In the genomic region with DNA sequence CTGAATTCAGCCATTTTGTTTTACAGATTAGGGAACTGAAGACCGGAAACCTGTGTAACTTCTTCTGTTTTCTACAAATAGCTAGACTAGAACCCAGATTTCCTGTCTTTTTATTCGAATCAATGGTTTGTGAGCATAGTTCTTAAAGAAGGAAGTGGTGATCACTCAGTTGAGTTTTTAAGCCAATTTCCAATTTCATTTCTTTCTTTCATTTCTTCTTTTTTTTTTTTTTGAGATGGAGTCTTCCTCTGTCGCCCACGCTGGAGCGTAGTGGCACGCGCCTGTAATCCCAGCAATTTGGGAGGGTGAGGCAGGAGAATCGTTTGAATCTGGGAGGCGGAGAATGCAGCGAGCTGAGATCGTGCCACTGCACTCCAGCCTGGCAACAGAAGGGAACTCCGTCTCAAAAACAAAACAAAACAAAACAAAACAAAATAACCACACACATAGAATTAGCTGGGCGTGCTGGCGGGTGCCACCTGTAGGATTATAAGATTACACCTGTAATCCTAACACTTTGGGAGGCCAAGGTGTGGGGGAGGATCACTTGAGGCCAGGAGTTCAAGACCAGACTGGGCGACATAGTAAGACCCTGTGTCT, we compare ENCODE assay signal across 1 cellular context.
TF ChIP-seq lines count a peak whose summit lies in the region.

No MANE protein-coding gene starts in this region.

TF ChIP-seq in GM12878, 131 proteins besides CTCF, POLR2A, EP300 and RAD21 (continued from another document and continues in another):
- TF ChIP-seq, protein P1, sequence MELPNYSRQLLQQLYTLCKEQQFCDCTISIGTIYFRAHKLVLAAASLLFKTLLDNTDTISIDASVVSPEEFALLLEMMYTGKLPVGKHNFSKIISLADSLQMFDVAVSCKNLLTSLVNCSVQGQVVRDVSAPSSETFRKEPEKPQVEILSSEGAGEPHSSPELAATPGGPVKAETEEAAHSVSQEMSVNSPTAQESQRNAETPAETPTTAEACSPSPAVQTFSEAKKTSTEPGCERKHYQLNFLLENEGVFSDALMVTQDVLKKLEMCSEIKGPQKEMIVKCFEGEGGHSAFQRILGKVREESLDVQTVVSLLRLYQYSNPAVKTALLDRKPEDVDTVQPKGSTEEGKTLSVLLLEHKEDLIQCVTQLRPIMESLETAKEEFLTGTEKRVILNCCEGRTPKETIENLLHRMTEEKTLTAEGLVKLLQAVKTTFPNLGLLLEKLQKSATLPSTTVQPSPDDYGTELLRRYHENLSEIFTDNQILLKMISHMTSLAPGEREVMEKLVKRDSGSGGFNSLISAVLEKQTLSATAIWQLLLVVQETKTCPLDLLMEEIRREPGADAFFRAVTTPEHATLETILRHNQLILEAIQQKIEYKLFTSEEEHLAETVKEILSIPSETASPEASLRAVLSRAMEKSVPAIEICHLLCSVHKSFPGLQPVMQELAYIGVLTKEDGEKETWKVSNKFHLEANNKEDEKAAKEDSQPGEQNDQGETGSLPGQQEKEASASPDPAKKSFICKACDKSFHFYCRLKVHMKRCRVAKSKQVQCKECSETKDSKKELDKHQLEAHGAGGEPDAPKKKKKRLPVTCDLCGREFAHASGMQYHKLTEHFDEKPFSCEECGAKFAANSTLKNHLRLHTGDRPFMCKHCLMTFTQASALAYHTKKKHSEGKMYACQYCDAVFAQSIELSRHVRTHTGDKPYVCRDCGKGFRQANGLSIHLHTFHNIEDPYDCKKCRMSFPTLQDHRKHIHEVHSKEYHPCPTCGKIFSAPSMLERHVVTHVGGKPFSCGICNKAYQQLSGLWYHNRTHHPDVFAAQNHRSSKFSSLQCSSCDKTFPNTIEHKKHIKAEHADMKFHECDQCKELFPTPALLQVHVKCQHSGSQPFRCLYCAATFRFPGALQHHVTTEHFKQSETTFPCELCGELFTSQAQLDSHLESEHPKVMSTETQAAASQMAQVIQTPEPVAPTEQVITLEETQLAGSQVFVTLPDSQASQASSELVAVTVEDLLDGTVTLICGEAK (IDR thresholded peaks at IDR 0.05; ENCODE audit: borderline replicate concordance), result 0 out of 2 replicates have a peak, but pooled peaks have one; percentile 48
- TF ChIP-seq ZNF622 (IDR thresholded peaks at IDR 0.05), result no peak
- TF ChIP-seq MYB (IDR thresholded peaks at IDR 0.05; ENCODE audit: borderline replicate concordance, low read depth, low read length), result no peak
- TF ChIP-seq GATAD2B (conservative IDR thresholded peaks at IDR 0.05; ENCODE audit: low read depth), result peak; percentile 34; the same call in 1 of the 2 replicates
- peak; percentile 75; the same call in 1 of the 2 replicates for TF ChIP-seq ASH2L (IDR thresholded peaks at IDR 0.05; ENCODE audit: borderline replicate concordance, low read depth)
- no peak for TF ChIP-seq HCFC1 (IDR thresholded peaks at IDR 0.05; ENCODE audit: low read length)
- 0 out of 2 replicates have a peak, but pooled peaks have one; percentile 29 for TF ChIP-seq YBX1 (IDR thresholded peaks at IDR 0.05)
- no peak for TF ChIP-seq STAT1 (conservative IDR thresholded peaks at IDR 0.05)
- TF ChIP-seq CREB1 (IDR thresholded peaks at IDR 0.05; ENCODE audit: low read depth), result peak; percentile 56
- TF ChIP-seq, protein P2, sequence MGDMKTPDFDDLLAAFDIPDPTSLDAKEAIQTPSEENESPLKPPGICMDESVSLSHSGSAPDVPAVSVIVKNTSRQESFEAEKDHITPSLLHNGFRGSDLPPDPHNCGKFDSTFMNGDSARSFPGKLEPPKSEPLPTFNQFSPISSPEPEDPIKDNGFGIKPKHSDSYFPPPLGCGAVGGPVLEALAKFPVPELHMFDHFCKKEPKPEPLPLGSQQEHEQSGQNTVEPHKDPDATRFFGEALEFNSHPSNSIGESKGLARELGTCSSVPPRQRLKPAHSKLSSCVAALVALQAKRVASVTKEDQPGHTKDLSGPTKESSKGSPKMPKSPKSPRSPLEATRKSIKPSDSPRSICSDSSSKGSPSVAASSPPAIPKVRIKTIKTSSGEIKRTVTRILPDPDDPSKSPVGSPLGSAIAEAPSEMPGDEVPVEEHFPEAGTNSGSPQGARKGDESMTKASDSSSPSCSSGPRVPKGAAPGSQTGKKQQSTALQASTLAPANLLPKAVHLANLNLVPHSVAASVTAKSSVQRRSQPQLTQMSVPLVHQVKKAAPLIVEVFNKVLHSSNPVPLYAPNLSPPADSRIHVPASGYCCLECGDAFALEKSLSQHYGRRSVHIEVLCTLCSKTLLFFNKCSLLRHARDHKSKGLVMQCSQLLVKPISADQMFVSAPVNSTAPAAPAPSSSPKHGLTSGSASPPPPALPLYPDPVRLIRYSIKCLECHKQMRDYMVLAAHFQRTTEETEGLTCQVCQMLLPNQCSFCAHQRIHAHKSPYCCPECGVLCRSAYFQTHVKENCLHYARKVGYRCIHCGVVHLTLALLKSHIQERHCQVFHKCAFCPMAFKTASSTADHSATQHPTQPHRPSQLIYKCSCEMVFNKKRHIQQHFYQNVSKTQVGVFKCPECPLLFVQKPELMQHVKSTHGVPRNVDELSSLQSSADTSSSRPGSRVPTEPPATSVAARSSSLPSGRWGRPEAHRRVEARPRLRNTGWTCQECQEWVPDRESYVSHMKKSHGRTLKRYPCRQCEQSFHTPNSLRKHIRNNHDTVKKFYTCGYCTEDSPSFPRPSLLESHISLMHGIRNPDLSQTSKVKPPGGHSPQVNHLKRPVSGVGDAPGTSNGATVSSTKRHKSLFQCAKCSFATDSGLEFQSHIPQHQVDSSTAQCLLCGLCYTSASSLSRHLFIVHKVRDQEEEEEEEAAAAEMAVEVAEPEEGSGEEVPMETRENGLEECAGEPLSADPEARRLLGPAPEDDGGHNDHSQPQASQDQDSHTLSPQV (IDR thresholded peaks at IDR 0.05), result no peak
- no peak for TF ChIP-seq POLR2AphosphoS2 (IDR thresholded peaks at IDR 0.05; ENCODE audit: low read depth, low read length)
- no peak for TF ChIP-seq MXI1 (IDR thresholded peaks at IDR 0.05; ENCODE audit: low read depth, low read length)
- no peak for TF ChIP-seq USF2 (IDR thresholded peaks at IDR 0.05; ENCODE audit: borderline replicate concordance, low read depth, low read length)
- peak; percentile 81 for TF ChIP-seq ZNF384 (IDR thresholded peaks at IDR 0.05; ENCODE audit: borderline replicate concordance, low read depth, low read length)
- TF ChIP-seq PML (IDR thresholded peaks at IDR 0.05; ENCODE audit: low read length), result peak; percentile 66; the same call in 1 of the 2 replicates
- TF ChIP-seq HDGF (IDR thresholded peaks at IDR 0.05), result peak; percentile 80
- TF ChIP-seq CBFB (IDR thresholded peaks at IDR 0.05; ENCODE audit: low read depth), result peak; percentile 18; the same call in 1 of the 2 replicates
- TF ChIP-seq ZNF207 (IDR thresholded peaks at IDR 0.05; ENCODE audit: borderline replicate concordance), result peak; percentile 39; the same call in 1 of the 2 replicates
- no peak for TF ChIP-seq SMAD5 (IDR thresholded peaks at IDR 0.05; ENCODE audit: low read depth)
- peak; percentile 77 for TF ChIP-seq MTA2 (IDR thresholded peaks at IDR 0.05; ENCODE audit: low read depth)
- TF ChIP-seq JUNB (IDR thresholded peaks at IDR 0.05), result peak; percentile 14; the same call in 1 of the 2 replicates
- TF ChIP-seq NR2C1 (IDR thresholded peaks at IDR 0.05), result 0 out of 2 replicates have a peak, but pooled peaks have one; percentile 35
- TF ChIP-seq RB1 (IDR thresholded peaks at IDR 0.05; ENCODE audit: borderline replicate concordance), result peak; percentile 42; the same call in 1 of the 2 replicates
- TF ChIP-seq, protein P3, sequence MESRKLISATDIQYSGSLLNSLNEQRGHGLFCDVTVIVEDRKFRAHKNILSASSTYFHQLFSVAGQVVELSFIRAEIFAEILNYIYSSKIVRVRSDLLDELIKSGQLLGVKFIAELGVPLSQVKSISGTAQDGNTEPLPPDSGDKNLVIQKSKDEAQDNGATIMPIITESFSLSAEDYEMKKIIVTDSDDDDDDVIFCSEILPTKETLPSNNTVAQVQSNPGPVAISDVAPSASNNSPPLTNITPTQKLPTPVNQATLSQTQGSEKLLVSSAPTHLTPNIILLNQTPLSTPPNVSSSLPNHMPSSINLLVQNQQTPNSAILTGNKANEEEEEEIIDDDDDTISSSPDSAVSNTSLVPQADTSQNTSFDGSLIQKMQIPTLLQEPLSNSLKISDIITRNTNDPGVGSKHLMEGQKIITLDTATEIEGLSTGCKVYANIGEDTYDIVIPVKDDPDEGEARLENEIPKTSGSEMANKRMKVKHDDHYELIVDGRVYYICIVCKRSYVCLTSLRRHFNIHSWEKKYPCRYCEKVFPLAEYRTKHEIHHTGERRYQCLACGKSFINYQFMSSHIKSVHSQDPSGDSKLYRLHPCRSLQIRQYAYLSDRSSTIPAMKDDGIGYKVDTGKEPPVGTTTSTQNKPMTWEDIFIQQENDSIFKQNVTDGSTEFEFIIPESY (IDR thresholded peaks at IDR 0.05), result peak; percentile 34; the same call in 1 of the 2 replicates
- TF ChIP-seq TCF3 (IDR thresholded peaks at IDR 0.05; ENCODE audit: borderline replicate concordance, insufficient read depth, low read depth, low read length), result 0 out of 2 replicates have a peak, but pooled peaks have one; percentile 23
- TF ChIP-seq FOS (IDR thresholded peaks at IDR 0.05; ENCODE audit: borderline replicate concordance, extremely low read depth, insufficient read length), result no peak
- TF ChIP-seq, protein P4, sequence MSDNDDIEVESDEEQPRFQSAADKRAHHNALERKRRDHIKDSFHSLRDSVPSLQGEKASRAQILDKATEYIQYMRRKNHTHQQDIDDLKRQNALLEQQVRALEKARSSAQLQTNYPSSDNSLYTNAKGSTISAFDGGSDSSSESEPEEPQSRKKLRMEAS (IDR thresholded peaks at IDR 0.05; ENCODE audit: low read depth, low read length), result no peak
- TF ChIP-seq ATF7 (IDR thresholded peaks at IDR 0.05; ENCODE audit: low read depth), result peak; percentile 88
- peak; percentile 39 for TF ChIP-seq KLF5 (IDR thresholded peaks at IDR 0.05; ENCODE audit: partially characterized antibody)
- no peak for TF ChIP-seq SUPT20H (IDR thresholded peaks at IDR 0.05; ENCODE audit: borderline replicate concordance, control insufficient read depth, low read depth, low read length)
- TF ChIP-seq TAF1 (IDR thresholded peaks at IDR 0.05; ENCODE audit: borderline replicate concordance, low read depth, low read length), result no peak
- peak; percentile 30 for TF ChIP-seq SMAD1 (IDR thresholded peaks at IDR 0.05; ENCODE audit: low read depth, partially characterized antibody)
- TF ChIP-seq NFIC (IDR thresholded peaks at IDR 0.05; ENCODE audit: low read depth, low read length), result peak; percentile 86
- TF ChIP-seq MEF2A (IDR thresholded peaks at IDR 0.05; ENCODE audit: insufficient read depth, low read depth, low read length), result peak; percentile 77
- TF ChIP-seq IKZF1 (conservative IDR thresholded peaks at IDR 0.05), result peak; percentile 91
- peak; percentile 54; the same call in 1 of the 2 replicates for TF ChIP-seq YY1 (IDR thresholded peaks at IDR 0.05; ENCODE audit: low read depth, low read length)
- peak; percentile 97 for TF ChIP-seq NBN (IDR thresholded peaks at IDR 0.05)
- TF ChIP-seq TCF7 (IDR thresholded peaks at IDR 0.05; ENCODE audit: borderline replicate concordance), result peak; percentile 13; the same call in 1 of the 2 replicates
- no peak for TF ChIP-seq CHD2 (IDR thresholded peaks at IDR 0.05; ENCODE audit: borderline replicate concordance, low read depth, low read length)
- TF ChIP-seq IRF3 (IDR thresholded peaks at IDR 0.05), result 0 out of 2 replicates have a peak, but pooled peaks have one; percentile 45
- no peak for TF ChIP-seq CEBPZ (IDR thresholded peaks at IDR 0.05; ENCODE audit: low read depth, low read length)
- peak; percentile 76; the same call in 1 of the 2 replicates for TF ChIP-seq FOXM1 (IDR thresholded peaks at IDR 0.05; ENCODE audit: low read depth, low read length)
- TF ChIP-seq EGR1 (IDR thresholded peaks at IDR 0.05; ENCODE audit: borderline replicate concordance in 1 of 2, low read depth in 2 of 2, low read length in 2 of 2), result peak in 1 of 2 experiments; percentile 81; a peak in 2 of 3 replicates
- TF ChIP-seq CBX3 (IDR thresholded peaks at IDR 0.05; ENCODE audit: borderline replicate concordance, low read depth), result no peak
- TF ChIP-seq SMARCA5 (IDR thresholded peaks at IDR 0.05), result no peak
- no peak for TF ChIP-seq JUND (IDR thresholded peaks at IDR 0.05; ENCODE audit: low read depth, low read length)
